ENCODE assay signal across 25 cellular contexts in the genomic region with DNA sequence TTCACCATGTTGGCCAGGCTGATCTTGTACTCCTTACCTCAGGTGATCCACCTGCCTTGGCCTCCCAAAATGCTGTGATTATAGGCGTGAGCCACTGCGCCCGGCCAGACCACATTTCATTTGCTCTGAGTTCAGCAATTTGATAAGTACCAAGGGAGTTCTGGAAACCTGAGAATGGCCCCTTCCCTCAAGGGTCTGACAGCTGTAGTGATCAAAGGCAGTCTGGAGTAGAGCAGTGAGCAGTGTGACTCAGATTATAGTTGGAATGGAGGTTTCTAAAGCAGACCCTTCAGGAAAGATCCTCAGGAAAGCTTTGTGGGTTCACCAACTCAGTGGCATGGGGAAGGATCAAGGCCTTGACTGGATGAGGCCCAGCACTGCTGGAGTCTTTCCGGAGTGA. TPM values are rescaled to one million over a fixed set of nuclear protein-coding genes. Genes with fewer than 3 reads are reported as not detected.
"Had no signal": no experiment of that assay in that cellular context is flagged by ENCODE, and none has a peak within 500 bp of the region (broad histone marks: within the 10 kb centered on the region; RNA-seq: fewer than 3 reads in every experiment).

No MANE protein-coding gene starts in this region.

- H3K9me3 ChIP-seq: lower lobe of right lung, mucosa of descending colon, sigmoid colon, thyroid gland had no signal

- H3K4me1 ChIP-seq: neural progenitor cell had no signal

- H3K27me3 ChIP-seq: neural progenitor cell, sigmoid colon, thyroid gland had no signal

- DNase-seq: activated CD4-positive, alpha-beta T cell treated with anti-CD3 and anti-CD28 coated beads for 1 hour; activated naive CD4-positive, alpha-beta T cell; activated naive CD8-positive, alpha-beta T cell treated with anti-CD3 and anti-CD28 coated beads, Interleukin-2, amount 10 ng/mL, durations not matched to agents 7 days and 5 days; amniotic stem cell; cortex of kidney; foreskin fibroblast; kidney; lower lobe of right lung; mesendoderm; mucosa of descending colon; naive B cell; posterior cingulate gyrus; sigmoid colon; stimulated activated CD4-positive, alpha-beta T cell treated with anti-CD3 and anti-CD28 coated beads, Interleukin-2, amount 100 ng/mL, for 48 hours; substantia nigra; T-helper 9 cell; thyroid gland had no signal

- H3K27ac Mint-ChIP-seq: activated naive CD8-positive, alpha-beta T cell treated with anti-CD3 and anti-CD28 coated beads, Interleukin-2, amount 10 ng/mL, durations not matched to agents 7 days and 5 days; activated T-helper 2 cell treated with anti-CD3 and anti-CD28 coated beads, Interferon-gamma antibody, Interleukin-2, Interleukin-4, amounts not matched to agents 10 μg/mL and 5 μg/mL and 100 μg/mL, durations not matched to agents 14 hours and 24 hours and 36 hours; neural progenitor cell; stimulated activated naive CD8-positive, alpha-beta T cell treated with anti-CD3 and anti-CD28 coated beads, Interleukin-15, Interleukin-2, amounts not matched to agents 100 ng/mL and 50 ng/mL, for 24 hours had no signal

- H3K27me3 Mint-ChIP-seq: activated naive CD8-positive, alpha-beta T cell treated with anti-CD3 and anti-CD28 coated beads, Interleukin-2, amount 10 ng/mL, durations not matched to agents 7 days and 5 days; naive B cell; stimulated activated naive CD8-positive, alpha-beta T cell treated with anti-CD3 and anti-CD28 coated beads, Interleukin-15, Interleukin-2, amounts not matched to agents 100 ng/mL and 50 ng/mL, for 24 hours had no signal

- H3K4me3 ChIP-seq: lower lobe of right lung, mucosa of descending colon, neural progenitor cell, sigmoid colon, thyroid gland had no signal

- H3K36me3 Mint-ChIP-seq: naive B cell had no signal

- H3K9me3 Mint-ChIP-seq: activated naive CD8-positive, alpha-beta T cell treated with anti-CD3 and anti-CD28 coated beads, Interleukin-2, amount 10 ng/mL, durations not matched to agents 7 days and 5 days; activated T-helper 2 cell treated with anti-CD3 and anti-CD28 coated beads, Interferon-gamma antibody, Interleukin-2, Interleukin-4, amounts not matched to agents 10 μg/mL and 5 μg/mL and 100 μg/mL, durations not matched to agents 14 hours and 24 hours and 36 hours; naive B cell; neural progenitor cell; stimulated activated naive CD8-positive, alpha-beta T cell treated with anti-CD3 and anti-CD28 coated beads, Interleukin-15, Interleukin-2, amounts not matched to agents 100 ng/mL and 50 ng/mL, for 24 hours had no signal

- FAIRE-seq: bronchial epithelial cell, kidney had no signal

- H3K27ac ChIP-seq: lower lobe of right lung, neural progenitor cell, sigmoid colon, thyroid gland had no signal

- ATAC-seq: left lobe of liver, lower lobe of right lung, mucosa of descending colon had no signal

- H3K36me3 ChIP-seq: neural progenitor cell, thyroid gland had no signal

- H3K4me3 Mint-ChIP-seq: activated naive CD8-positive, alpha-beta T cell treated with anti-CD3 and anti-CD28 coated beads, Interleukin-2, amount 10 ng/mL, durations not matched to agents 7 days and 5 days; naive B cell; neural progenitor cell; stimulated activated naive CD8-positive, alpha-beta T cell treated with anti-CD3 and anti-CD28 coated beads, Interleukin-15, Interleukin-2, amounts not matched to agents 100 ng/mL and 50 ng/mL, for 24 hours had no signal

RNA-seq across cellular contexts. Expression of gene NRN1L, which starts 15.5 kb away (rescaled TPM):
- total RNA-seq: activated T-helper 2 cell treated with anti-CD3 and anti-CD28 coated beads, Interferon-gamma antibody, Interleukin-2, Interleukin-4, amounts not matched to agents 10 μg/mL and 5 μg/mL and 100 μg/mL, durations not matched to agents 14 hours and 24 hours and 36 hours; bronchial epithelial cell; cerebellum; renal cortical epithelial cell; sigmoid colon; urinary bladder had no signal

RNA-seq across cellular contexts. Expression of gene CTRL, which starts 31.5 kb away (rescaled TPM):
- total RNA-seq: urinary bladder had no signal
